ENCODE assay signal across 1 cellular context in the genomic region with DNA sequence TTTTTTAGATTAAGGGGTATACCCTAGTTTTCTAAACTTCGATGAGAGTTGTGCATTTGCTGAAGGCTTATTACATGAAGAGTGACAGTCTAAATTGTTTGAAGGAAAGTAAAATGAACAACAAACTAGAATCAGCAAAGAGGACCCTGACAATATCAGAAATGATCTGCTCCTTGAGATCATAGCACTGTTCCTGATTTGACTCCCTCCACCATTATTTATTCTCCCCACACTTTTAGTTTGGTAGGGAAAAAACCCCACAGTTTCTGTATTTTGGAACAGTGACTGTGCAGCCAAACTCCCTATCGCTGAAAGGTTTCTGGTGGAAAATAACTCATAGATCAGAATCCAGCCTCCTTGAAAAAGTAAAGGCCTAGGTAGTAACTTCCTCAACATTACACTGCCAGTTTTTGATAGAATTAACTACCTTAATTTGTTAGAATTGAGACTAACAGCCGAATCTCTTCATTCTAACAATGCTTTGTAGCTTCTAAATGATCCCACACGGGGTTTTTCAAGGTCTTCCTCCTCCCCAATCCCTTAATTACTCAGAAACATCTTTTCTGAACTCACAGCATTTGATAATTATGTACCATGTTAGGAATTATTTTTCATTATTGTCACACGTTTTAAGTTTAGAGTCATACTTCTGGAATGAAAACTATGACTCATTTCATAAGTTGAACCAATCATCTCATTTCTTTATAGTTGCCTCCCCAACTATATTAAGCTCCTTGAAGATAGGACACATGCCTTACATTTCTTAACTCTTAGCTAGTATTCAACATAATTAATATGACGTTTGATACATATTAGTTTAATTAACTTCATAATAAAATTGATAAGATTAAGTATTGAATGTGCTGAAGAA.
TF ChIP-seq lines count a peak whose summit lies in the region.

No MANE protein-coding gene starts in this region.

TF ChIP-seq in endothelial cell of umbilical vein, 7 proteins besides CTCF, POLR2A, EP300 and RAD21 (continued from another document):
- peak; percentile 81 for TF ChIP-seq FOS (IDR thresholded peaks at IDR 0.05; ENCODE audit: borderline replicate concordance, insufficient read depth, low read length)
